22 cellular contexts compared by ENCODE assay signal in the genomic region with DNA sequence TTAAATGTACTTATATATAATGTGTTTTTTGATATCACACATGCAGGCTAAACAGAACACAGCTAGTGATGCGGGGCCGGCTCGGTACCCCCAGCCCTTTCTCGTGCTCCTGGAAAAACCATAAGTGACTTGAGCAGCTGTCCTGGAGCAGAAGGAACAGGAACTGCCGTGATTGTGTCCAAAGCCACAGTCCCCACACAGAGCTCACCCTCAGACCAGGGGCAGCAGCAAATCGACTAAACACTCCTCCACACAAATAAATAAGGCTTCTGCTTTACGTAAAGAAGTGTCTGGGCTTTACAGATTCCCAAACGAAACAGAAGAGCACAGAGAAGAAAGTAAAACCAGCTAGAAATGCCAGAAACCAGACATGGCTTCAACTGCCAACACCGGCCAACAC.
"Had no signal": no experiment of that assay in that cellular context is flagged by ENCODE, and none has a peak within 500 bp of the region (broad histone marks: within the 10 kb centered on the region; RNA-seq: fewer than 3 reads in every experiment).

No MANE protein-coding gene starts in this region.

- H3K9me3 Mint-ChIP-seq: activated CD4-positive, alpha-beta memory T cell treated with anti-CD3 and anti-CD28 coated beads for 36 hours; activated T-cell treated with anti-CD3 and anti-CD28 coated beads, Interleukin-2, amount 50 U/mL, for 24 hours; brain; central memory CD8-positive, alpha-beta T cell; natural killer cell had no signal

- H3K36me3 Mint-ChIP-seq: activated naive CD8-positive, alpha-beta T cell; natural killer cell had no signal

- H3K4me3 ChIP-seq: gastrocnemius medialis, heart left ventricle, skin epidermis, tibial nerve, uterus had no signal

- H3K36me3 ChIP-seq: uterus had no signal

- H3K4me3 Mint-ChIP-seq: activated CD4-positive, alpha-beta memory T cell treated with anti-CD3 and anti-CD28 coated beads for 36 hours; activated CD4-positive, alpha-beta T cell treated with anti-CD3 and anti-CD28 coated beads for 36 hours; activated CD8-positive, alpha-beta memory T cell treated with anti-CD3 and anti-CD28 coated beads, Interleukin-2, amount 10 ng/mL, durations not matched to agents 7 days and 5 days; activated naive CD8-positive, alpha-beta T cell; activated T-cell treated with anti-CD3 and anti-CD28 coated beads, Interleukin-2, amount 50 U/mL, for 24 hours; brain; central memory CD8-positive, alpha-beta T cell; natural killer cell had no signal

- ATAC-seq: activated CD4-positive, alpha-beta T cell treated with anti-CD3 and anti-CD28 coated beads for 36 hours; activated CD8-positive, alpha-beta memory T cell treated with anti-CD3 and anti-CD28 coated beads, Interleukin-2, amount 10 ng/mL, durations not matched to agents 7 days and 5 days; gastrocnemius medialis; heart left ventricle; left lobe of liver; natural killer cell had no signal

- H3K27ac Mint-ChIP-seq: activated CD4-positive, alpha-beta memory T cell treated with anti-CD3 and anti-CD28 coated beads for 36 hours; activated CD4-positive, alpha-beta T cell treated with anti-CD3 and anti-CD28 coated beads for 36 hours; activated CD8-positive, alpha-beta memory T cell treated with anti-CD3 and anti-CD28 coated beads, Interleukin-2, amount 10 ng/mL, durations not matched to agents 7 days and 5 days; activated naive CD8-positive, alpha-beta T cell; natural killer cell had no signal

- H3K27ac ChIP-seq: gastrocnemius medialis, heart left ventricle, neutrophil, skin epidermis, tibial nerve, uterus, VCaP had no signal

- H3K27me3 Mint-ChIP-seq: activated CD4-positive, alpha-beta memory T cell treated with anti-CD3 and anti-CD28 coated beads for 36 hours; activated CD4-positive, alpha-beta T cell treated with anti-CD3 and anti-CD28 coated beads for 36 hours; activated CD8-positive, alpha-beta memory T cell treated with anti-CD3 and anti-CD28 coated beads, Interleukin-2, amount 10 ng/mL, durations not matched to agents 7 days and 5 days; activated naive CD8-positive, alpha-beta T cell; activated T-cell treated with anti-CD3 and anti-CD28 coated beads, Interleukin-2, amount 50 U/mL, for 24 hours; brain; central memory CD8-positive, alpha-beta T cell had no signal

- H3K4me1 ChIP-seq: gastrocnemius medialis, uterus had no signal

- H3K9me3 ChIP-seq: gastrocnemius medialis, heart left ventricle, neutrophil, tibial nerve, uterus had no signal

- H3K4me1 Mint-ChIP-seq: activated CD4-positive, alpha-beta T cell treated with anti-CD3 and anti-CD28 coated beads for 36 hours; brain had no signal

- H3K27me3 ChIP-seq: gastrocnemius medialis, heart left ventricle, neutrophil, tibial nerve, uterus had no signal

- DNase-seq: activated CD4-positive, alpha-beta memory T cell treated with anti-CD3 and anti-CD28 coated beads for 36 hours; activated CD4-positive, alpha-beta T cell treated with anti-CD3 and anti-CD28 coated beads for 36 hours; activated CD8-positive, alpha-beta memory T cell treated with anti-CD3 and anti-CD28 coated beads, Interleukin-2, amount 10 ng/mL, durations not matched to agents 7 days and 5 days; activated effector memory CD4-positive, alpha-beta T cell treated with Interleukin-2 at 50 U/mL for 16 hours; activated T-cell treated with anti-CD3 and anti-CD28 coated beads, Interleukin-2, amount 50 U/mL, for 24 hours; effector CD8-positive, alpha-beta T cell; gastrocnemius medialis; heart left ventricle; natural killer cell; stimulated activated CD4-positive, alpha-beta T cell treated with anti-CD3 and anti-CD28 coated beads, Interleukin-4, amount 100 ng/mL, for 24 hours; stimulated activated naive CD4-positive, alpha-beta T cell; substantia nigra; T-helper 1 cell; uterus had no signal
